ENCODE assay signal across 23 cellular contexts in the genomic region with DNA sequence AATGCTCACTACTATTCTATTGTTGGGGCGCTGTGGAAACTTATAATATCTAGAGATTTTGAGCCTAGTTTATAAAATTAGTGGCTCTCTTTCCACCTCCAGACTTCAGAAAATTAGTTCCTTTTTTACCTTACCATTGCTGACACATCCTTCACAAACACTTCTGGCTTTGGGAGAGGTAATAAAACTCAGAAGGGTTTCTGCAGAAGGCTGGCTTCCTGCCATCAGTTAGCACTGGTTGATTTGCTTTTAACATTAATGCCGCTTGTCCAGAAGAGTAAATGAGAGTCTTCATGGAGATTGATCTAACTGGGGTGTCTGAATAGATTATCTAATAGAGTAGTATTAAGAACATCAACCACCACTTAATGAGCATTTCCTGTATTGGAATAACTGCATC. TPM values are rescaled to one million over a fixed set of nuclear protein-coding genes. Genes with fewer than 3 reads are reported as not detected.
DNase-seq lines count a peak whose midpoint lies in the region; ATAC-seq and TF ChIP-seq lines count a peak whose summit lies in the region.
"Had no signal": no experiment of that assay in that cellular context is flagged by ENCODE, and none has a peak within 500 bp of the region (broad histone marks: within the 10 kb centered on the region; RNA-seq: fewer than 3 reads in every experiment).

No MANE protein-coding gene starts in this region.

- TF ChIP-seq CTCF in mammary epithelial cell (conservative IDR thresholded peaks at IDR 0.05 in 1 of 2, IDR thresholded peaks at IDR 0.05 in 1 of 2; ENCODE audit: extremely low read depth in 1 of 2, insufficient read depth in 1 of 2, low read depth in 1 of 2, low read length in 2 of 2) (no peak), breast epithelium (IDR thresholded peaks at IDR 0.05) (no peak), thyroid gland (IDR thresholded peaks at IDR 0.05) (no peak), gastroesophageal sphincter (IDR thresholded peaks at IDR 0.05) (no peak)

- H2AFZ ChIP-seq in mammary epithelial cell (ENCODE audit: low read depth, low read length): no peak overlapping the region
- H2AFZ ChIP-seq: neural progenitor cell had no signal

- ATAC-seq in GM21825 (IDR thresholded peaks at IDR 0.05; ENCODE audit: unreplicated experiment) (no peak), gastroesophageal sphincter (no peak), HG02840 (IDR thresholded peaks at IDR 0.05; ENCODE audit: low FRiP score, unreplicated experiment) (no peak)
- ATAC-seq: activated T-cell treated with anti-CD3 and anti-CD28 coated beads, Interleukin-2, amount 50 U/mL, for 4 hours had no signal

- H3K4me1 ChIP-seq in mammary epithelial cell (ENCODE audit: insufficient read depth, low read length) (peaks cover 34% of the 10 kb centered on the region), breast epithelium (no peaks in the 10 kb centered on the region), thyroid gland (no peaks in the 10 kb centered on the region), gastroesophageal sphincter (no peaks in the 10 kb centered on the region)
- H3K4me1 ChIP-seq: neural progenitor cell, Peyer's patch, right atrium auricular region, uterus had no signal

- DNase-seq in mammary epithelial cell: peak; percentile 59
- DNase-seq in breast epithelium (ENCODE audit: low spot score in 2 of 2): no peak
- DNase-seq in M059J (ENCODE audit: low read depth): peak; percentile 78
- peak; percentile 44 for DNase-seq in RPMI7951 (ENCODE audit: low read depth)
- DNase-seq in thyroid gland: peak; percentile 45 to 56
- DNase-seq: activated CD4-positive, alpha-beta memory T cell treated with anti-CD3 and anti-CD28 coated beads for 36 hours; activated naive CD8-positive, alpha-beta T cell treated with anti-CD3 and anti-CD28 coated beads, Interleukin-2, amount 10 ng/mL, durations not matched to agents 7 days and 5 days; activated T-cell treated with anti-CD3 and anti-CD28 coated beads, Interleukin-2, amount 50 U/mL, for 4 hours; CD4-positive, alpha-beta T cell; KG1; kidney; NCI-H1436 treated with DMSO at 0.1 percent for 48 hours; NCI-H526; Peyer's patch; uterus had no signal

- H3K9me3 ChIP-seq in mammary epithelial cell (replicated peaks; ENCODE audit: insufficient read depth, low read length) (no peaks in the 10 kb centered on the region), breast epithelium (no peaks in the 10 kb centered on the region), thyroid gland (no peaks in the 10 kb centered on the region), gastroesophageal sphincter (peaks cover 0 to 6% (median 0%) of the 10 kb centered on the region in 3 donors)
- H3K9me3 ChIP-seq: Peyer's patch, right atrium auricular region, uterus had no signal

- H3K9ac ChIP-seq in mammary epithelial cell (ENCODE audit: insufficient read depth, low read length): no peak overlapping the region
- H3K9ac ChIP-seq: neural progenitor cell had no signal

- in situ Hi-C loops in mammary epithelial cell (cut with MboI; ENCODE audit: low sequenced_read_pairs in 2 of 2): no loop called here

- BruUV-seq in mammary epithelial cell (replicated peaks; lab: Mats Ljungman, UMichigan): TSS peak; percentile 74

- dilution Hi-C loops in mammary epithelial cell (cut with HindIII; ENCODE audit: low sequenced_read_pairs): no loop called here

- peak overlapping the region; percentile 29 for H3K4me2 ChIP-seq in mammary epithelial cell (ENCODE audit: insufficient read depth, low read depth, low read length)
- H3K4me2 ChIP-seq: neural progenitor cell had no signal

- no peaks in the 10 kb centered on the region for H3K36me3 ChIP-seq in mammary epithelial cell (ENCODE audit: insufficient read depth, low read length)
- no peaks in the 10 kb centered on the region for H3K36me3 ChIP-seq in breast epithelium
- H3K36me3 ChIP-seq in thyroid gland: no peaks in the 10 kb centered on the region
- H3K36me3 ChIP-seq in gastroesophageal sphincter: no peaks in the 10 kb centered on the region
- H3K36me3 ChIP-seq: cardiac muscle cell, neural progenitor cell, Peyer's patch, right atrium auricular region, uterus had no signal

- CTCF ChIA-PET in mammary epithelial cell (lab: Charles Lee; ENCODE audit: low non-redundant PET): no interaction called here

- H4K20me1 ChIP-seq in mammary epithelial cell (ENCODE audit: insufficient read depth, low read length): no peaks in the 10 kb centered on the region

- no peaks in the 10 kb centered on the region for H3K79me2 ChIP-seq in mammary epithelial cell (ENCODE audit: insufficient read depth, low read length)

- H3K27me3 ChIP-seq in mammary epithelial cell (ENCODE audit: insufficient read depth, low read length): no peaks in the 10 kb centered on the region
- no peaks in the 10 kb centered on the region for H3K27me3 ChIP-seq in breast epithelium
- H3K27me3 ChIP-seq in thyroid gland: no peaks in the 10 kb centered on the region
- H3K27me3 ChIP-seq in gastroesophageal sphincter: no peaks in the 10 kb centered on the region
- H3K27me3 ChIP-seq: cardiac muscle cell, neural progenitor cell, Peyer's patch, right atrium auricular region, uterus had no signal

- no peak for TF ChIP-seq EP300 in gastroesophageal sphincter (IDR thresholded peaks at IDR 0.05)

- H3K4me3 ChIP-seq in mammary epithelial cell (replicated peaks in 1 of 3; ENCODE audit: insufficient read depth in 1 of 3, low read depth in 2 of 3, low read length in 3 of 3) (no peak overlapping the region), breast epithelium (no peak overlapping the region), thyroid gland (replicated peaks in 1 of 3) (no peak overlapping the region), gastroesophageal sphincter (no peak overlapping the region)
- H3K4me3 ChIP-seq: cardiac muscle cell, GM12878, neural progenitor cell, Peyer's patch, right atrium auricular region, uterus had no signal

- no peak for TF ChIP-seq POLR2A in breast epithelium (IDR thresholded peaks at IDR 0.05)
- TF ChIP-seq POLR2A in thyroid gland (IDR thresholded peaks at IDR 0.05): no peak
- TF ChIP-seq POLR2A in gastroesophageal sphincter (IDR thresholded peaks at IDR 0.05): no peak

- intact Hi-C loops in mammary epithelial cell (cut with micrococcal nuclease): no loop called here
- intact Hi-C loops in breast epithelium (cut with DNase I; ENCODE audit: low total_unique reads): no loop called here
- intact Hi-C loops in thyroid gland (cut with DNase I): no loop called here

- WGBS in mammary epithelial cell (ENCODE audit: low coverage, missing lambda C conversion rate): 90% methylated on average over 2 of the region's 2 CpGs
- 55 to 60% methylated on average over 2 of the region's 2 CpGs for WGBS in thyroid gland, 2 donors
- WGBS in gastroesophageal sphincter (ENCODE audit: low coverage in 1 of 2), 2 donors: 49 to 89% methylated on average over 2 of the region's 2 CpGs

- H3K27ac ChIP-seq in mammary epithelial cell (ENCODE audit: insufficient read depth, low read depth, low read length) (peak overlapping the region; percentile 83), breast epithelium (no peak overlapping the region), thyroid gland (no peak overlapping the region), gastroesophageal sphincter (no peak overlapping the region)
- H3K27ac ChIP-seq: cardiac muscle cell, neural progenitor cell, Peyer's patch, right atrium auricular region, uterus, VCaP had no signal

RNA-seq across cellular contexts. Expression of gene ACSM6, which starts 20.3 kb away (rescaled TPM):
- not detected for total RNA-seq in mammary epithelial cell
- polyA plus RNA-seq in mammary epithelial cell: not detected
- polyA minus RNA-seq in mammary epithelial cell: not detected
- total RNA-seq in breast epithelium: under 1 TPM in 1 of 3 donors, not detected in 2; 0.66 TPM
- not detected in 2 replicates for total RNA-seq in M059J (2014; rRNA removed; shearing (Covaris generic))
- total RNA-seq in RPMI7951 (2014; rRNA removed; shearing (Covaris generic)): not detected in 2 replicates
- under 1 TPM in 3 of 4 donors, not detected in 1; 0.54 to 0.63 (median 0.56) TPM for total RNA-seq in thyroid gland
- total RNA-seq in gastroesophageal sphincter: 1 to 10 TPM in 1 of 4 donors, not detected in 3; 1.2 TPM
- total RNA-seq: activated CD4-positive, alpha-beta memory T cell treated with anti-CD3 and anti-CD28 coated beads for 36 hours; activated naive CD8-positive, alpha-beta T cell treated with anti-CD3 and anti-CD28 coated beads, Interleukin-2, amount 10 ng/mL, durations not matched to agents 7 days and 5 days; activated T-cell treated with anti-CD3 and anti-CD28 coated beads, Interleukin-2, amount 50 U/mL, for 4 hours; cardiac muscle cell; CD4-positive, alpha-beta T cell; GM12878; kidney; Peyer's patch; right atrium auricular region; uterus had no signal

Comparison
In these comparisons a context has a peak if more than half of its experiments do, and no peak if none do; other contexts are left out.
1. DNase-seq: peak in mammary epithelial cell (single experiment), M059J (single experiment), RPMI7951 (single experiment) and thyroid gland (2 of 2); none in breast epithelium (0 of 2).